ENCODE assay signal across 11 cellular contexts in genomic region chr17:78323821-78324390, GRCh38. TPM values are rescaled to one million over a fixed set of nuclear protein-coding genes. Genes with fewer than 3 reads are reported as not detected.
A peak's percentile ranks its signal among the peaks of the same experiment; 100 is the strongest.
DNase-seq lines count a peak whose midpoint lies in the region; ATAC-seq and TF ChIP-seq lines count a peak whose summit lies in the region.
"Had no signal": no experiment of that assay in that cellular context is flagged by ENCODE, and none has a peak within 500 bp of the region (broad histone marks: within the 10 kb centered on the region; RNA-seq: fewer than 3 reads in every experiment).

No MANE protein-coding gene starts in this region.

- H2BK5ac ChIP-seq in mesenchymal stem cell (ENCODE audit: low read depth, low read length, poor library complexity, severe bottlenecking), result no peak overlapping the region

- peak overlapping the region; percentile 89 for H3K9ac ChIP-seq in mesenchymal stem cell (ENCODE audit: low read length)
- H3K9ac ChIP-seq: KMS-11 had no signal

- peak overlapping the region; percentile 87 to 96 for H3K18ac ChIP-seq in mesenchymal stem cell (ENCODE audit: low read depth in 1 of 2, low read length in 2 of 2)

- H3K4me1 ChIP-seq in mesenchymal stem cell (ENCODE audit: control insufficient read depth, insufficient read depth, low read depth, low read length) (peaks cover 24% of the 10 kb centered on the region), testis (peaks cover 26% of the 10 kb centered on the region)

- POLR2A ChIA-PET in activated CD4-positive, alpha-beta T cell treated with anti-CD3 and anti-CD28 coated beads, Interleukin-2, amount 10 ng/mL, durations not matched to agents 7 days and 5 days (lab: Charles Lee), result no interaction called here

- intact Hi-C loops in testis (cut with DNase I; ENCODE audit: low total_unique reads), result no loop called here

- CTCF ChIA-PET in activated CD4-positive, alpha-beta T cell treated with anti-CD3 and anti-CD28 coated beads, Interleukin-2, amount 10 ng/mL, durations not matched to agents 7 days and 5 days (lab: Charles Lee), result no interaction called here

- no peaks in the 10 kb centered on the region for H3K79me1 ChIP-seq in mesenchymal stem cell (replicated peaks; ENCODE audit: low read length, poor library complexity, severe bottlenecking)

- peak overlapping the region; percentile 77 to 92 for H3K4ac ChIP-seq in mesenchymal stem cell (ENCODE audit: low read depth in 1 of 2, low read length in 2 of 2)

- H2BK12ac ChIP-seq in mesenchymal stem cell (ENCODE audit: low read length in 2 of 2), result peak overlapping the region; percentile 87

- TF ChIP-seq POLR2A in testis (IDR thresholded peaks at IDR 0.05), result no peak

- H3K9me3 ChIP-seq in mesenchymal stem cell (ENCODE audit: control insufficient read depth, low read length) (no peaks in the 10 kb centered on the region), testis (no peaks in the 10 kb centered on the region)

- peak overlapping the region; percentile 54 for H2AFZ ChIP-seq in mesenchymal stem cell (ENCODE audit: low read depth, low read length)

- H2BK120ac ChIP-seq in mesenchymal stem cell (ENCODE audit: low read depth, low read length), result peak overlapping the region; percentile 96

- no peaks in the 10 kb centered on the region for H3K9me3 Mint-ChIP-seq in activated CD4-positive, alpha-beta T cell treated with anti-CD3 and anti-CD28 coated beads, Interleukin-2, amount 10 ng/mL, durations not matched to agents 7 days and 5 days
- no peaks in the 10 kb centered on the region for H3K9me3 Mint-ChIP-seq in activated naive CD8-positive, alpha-beta T cell treated with anti-CD3 and anti-CD28 coated beads, Interleukin-2, amount 50 U/mL, for 24 hours

- peak overlapping the region; percentile 70 for H3K27ac Mint-ChIP-seq in activated CD4-positive, alpha-beta T cell treated with anti-CD3 and anti-CD28 coated beads, Interleukin-2, amount 10 ng/mL, durations not matched to agents 7 days and 5 days
- H3K27ac Mint-ChIP-seq in activated naive CD8-positive, alpha-beta T cell treated with anti-CD3 and anti-CD28 coated beads, Interleukin-2, amount 50 U/mL, for 24 hours, result peak overlapping the region; percentile 68

- no peak for ATAC-seq in activated naive CD8-positive, alpha-beta T cell treated with anti-CD3 and anti-CD28 coated beads, Interleukin-2, amount 50 U/mL, for 24 hours
- no peak for ATAC-seq in esophagus mucosa

- peak overlapping the region in 1 of 2 experiments; percentile 48 for H3K14ac ChIP-seq in mesenchymal stem cell (ENCODE audit: low read length in 2 of 2)

- H3K27ac ChIP-seq in mesenchymal stem cell (ENCODE audit: low read length, poor library complexity, severe bottlenecking) (no peak overlapping the region), testis (peak overlapping the region; percentile 4 to 66)
- H3K27ac ChIP-seq: KMS-11 had no signal

- H3K4me3 ChIP-seq in mesenchymal stem cell (ENCODE audit: insufficient read depth in 1 of 2, low read depth in 1 of 2, low read length in 2 of 2), result peak overlapping the region in 1 of 2 experiments; percentile 64
- no peak overlapping the region for H3K4me3 ChIP-seq in testis

- no peak overlapping the region for H3K23ac ChIP-seq in mesenchymal stem cell (ENCODE audit: low read length in 2 of 2)

- 46% methylated on average over 7 of the region's 7 CpGs for WGBS in mesenchymal stem cell
- 50 to 52% methylated on average over 7 of the region's 7 CpGs for WGBS in testis, 2 donors

- H3K36me3 Mint-ChIP-seq in activated CD4-positive, alpha-beta T cell treated with anti-CD3 and anti-CD28 coated beads, Interleukin-2, amount 10 ng/mL, durations not matched to agents 7 days and 5 days (ENCODE audit: low read depth), result no peaks in the 10 kb centered on the region
- no peaks in the 10 kb centered on the region for H3K36me3 Mint-ChIP-seq in activated naive CD8-positive, alpha-beta T cell treated with anti-CD3 and anti-CD28 coated beads, Interleukin-2, amount 50 U/mL, for 24 hours (ENCODE audit: low read depth)

- H3K27me3 Mint-ChIP-seq in activated CD4-positive, alpha-beta T cell treated with anti-CD3 and anti-CD28 coated beads, Interleukin-2, amount 10 ng/mL, durations not matched to agents 7 days and 5 days, result no peaks in the 10 kb centered on the region
- H3K27me3 Mint-ChIP-seq in activated naive CD8-positive, alpha-beta T cell treated with anti-CD3 and anti-CD28 coated beads, Interleukin-2, amount 50 U/mL, for 24 hours, result no peaks in the 10 kb centered on the region

- H3K36me3 ChIP-seq in mesenchymal stem cell (ENCODE audit: control insufficient read depth in 1 of 2, insufficient read depth in 2 of 2, low read depth in 1 of 2, low read length in 2 of 2) (no peaks in the 10 kb centered on the region), testis (ENCODE audit: low read depth, missing control alignments) (no peaks in the 10 kb centered on the region)

- H3K4me3 Mint-ChIP-seq in activated CD4-positive, alpha-beta T cell treated with anti-CD3 and anti-CD28 coated beads, Interleukin-2, amount 10 ng/mL, durations not matched to agents 7 days and 5 days, result no peak overlapping the region
- H3K4me3 Mint-ChIP-seq in activated naive CD8-positive, alpha-beta T cell treated with anti-CD3 and anti-CD28 coated beads, Interleukin-2, amount 50 U/mL, for 24 hours, result no peak overlapping the region

- H3K27me3 ChIP-seq in mesenchymal stem cell (ENCODE audit: control insufficient read depth in 1 of 2, insufficient read depth in 1 of 2, low read length in 2 of 2), result no peaks in the 10 kb centered on the region
- no peaks in the 10 kb centered on the region for H3K27me3 ChIP-seq in testis

- no peak for DNase-seq in activated CD4-positive, alpha-beta T cell treated with anti-CD3 and anti-CD28 coated beads, Interleukin-2, amount 10 ng/mL, durations not matched to agents 7 days and 5 days
- no peak for DNase-seq in activated CD4-positive, alpha-beta T cell treated with anti-CD3 and anti-CD28 coated beads for 48 hours
- no peak for DNase-seq in activated naive CD8-positive, alpha-beta T cell treated with anti-CD3 and anti-CD28 coated beads, Interleukin-2, amount 50 U/mL, for 24 hours
- peak; percentile 45 for DNase-seq in mesenchymal stem cell
- no peak for DNase-seq in testis
- DNase-seq in NOMO-1 treated with dmso at 0.1 percent for 144 hours (lab: John Stamatoyannopoulos, UW; ENCODE audit: unreplicated experiment), result no peak
- no peak for DNase-seq in activated gamma-delta T cell (lab: John Stamatoyannopoulos, UW)
- DNase-seq: effector CD8-positive, alpha-beta T cell; PC-3 had no signal

- peak overlapping the region; percentile 96 for H4K91ac ChIP-seq in mesenchymal stem cell (ENCODE audit: low read length)

- peaks cover 15% of the 10 kb centered on the region for H3K4me1 Mint-ChIP-seq in activated CD4-positive, alpha-beta T cell treated with anti-CD3 and anti-CD28 coated beads, Interleukin-2, amount 10 ng/mL, durations not matched to agents 7 days and 5 days
- H3K4me1 Mint-ChIP-seq in activated naive CD8-positive, alpha-beta T cell treated with anti-CD3 and anti-CD28 coated beads, Interleukin-2, amount 50 U/mL, for 24 hours, result peaks cover 23% of the 10 kb centered on the region

- no peak overlapping the region for H2AK5ac ChIP-seq in mesenchymal stem cell (ENCODE audit: low read length, severe bottlenecking)

- peak overlapping the region; percentile 82 for H4K8ac ChIP-seq in mesenchymal stem cell (ENCODE audit: low read length)

- H2BK15ac ChIP-seq in mesenchymal stem cell (ENCODE audit: low read depth, poor library complexity, severe bottlenecking), result no peak overlapping the region

- TF ChIP-seq CTCF in testis (IDR thresholded peaks at IDR 0.05), result no peak

- H3K4me2 ChIP-seq in mesenchymal stem cell (ENCODE audit: low read length, poor library complexity, severe bottlenecking), result no peak overlapping the region
- H3K4me2 ChIP-seq: KMS-11 had no signal

RNA-seq across cellular contexts. Expression of gene SOCS3, which starts 36.0 kb away (rescaled TPM):
- 10 to 100 TPM; 22.2 to 24.4 TPM for total RNA-seq in activated CD4-positive, alpha-beta T cell treated with anti-CD3 and anti-CD28 coated beads, Interleukin-2, amount 10 ng/mL, durations not matched to agents 7 days and 5 days
- polyA plus RNA-seq in mesenchymal stem cell (2013, experiment 1 of 2), result 64.5 TPM
- 62.3 TPM for polyA plus RNA-seq in mesenchymal stem cell (2013, experiment 2 of 2)
- total RNA-seq in testis, result 10 to 100 TPM in 1 of 2 donors, 1 to 10 TPM in 1; 2.2 to 17.8 TPM
- 9.6 TPM for polyA plus RNA-seq in testis (ENCODE audit: insufficient read depth, low read depth, low replicate concordance)
- total RNA-seq in esophagus mucosa, result 13.6 TPM

RNA-seq across cellular contexts. Expression of gene PGS1, which starts 54.5 kb away (rescaled TPM):
- 10 to 100 TPM; 71.1 to 78.3 TPM for total RNA-seq in activated CD4-positive, alpha-beta T cell treated with anti-CD3 and anti-CD28 coated beads, Interleukin-2, amount 10 ng/mL, durations not matched to agents 7 days and 5 days
- 21.8 TPM for polyA plus RNA-seq in mesenchymal stem cell (2013, experiment 1 of 2)
- 22.1 TPM for polyA plus RNA-seq in mesenchymal stem cell (2013, experiment 2 of 2)
- total RNA-seq in testis (10 to 100 TPM; 50.4 to 58.4 TPM), esophagus mucosa (15.9 TPM)
- polyA plus RNA-seq in testis (ENCODE audit: insufficient read depth, low read depth, low replicate concordance), result 34.9 TPM
